Comparison of ENCODE assay signal across 8 cellular contexts in genomic region chr5:110727025-110727314, GRCh38. TPM values are rescaled to one million over a fixed set of nuclear protein-coding genes. Genes with fewer than 3 reads are reported as not detected.
DNase-seq lines count a peak whose midpoint lies in the region; ATAC-seq, FAIRE-seq and TF ChIP-seq lines count a peak whose summit lies in the region.

No MANE protein-coding gene starts in this region.

- intact Hi-C loops in kidney (cut with DNase I) = no loop called here

- H3K9ac ChIP-seq in kidney (ENCODE audit: low read length in 2 of 2) = no peak overlapping the region

- H3K27ac ChIP-seq in C4-2B (no peak overlapping the region), kidney (ENCODE audit: low read depth in 2 of 2, low read length in 2 of 2) (no peak overlapping the region), temporal lobe (ENCODE audit: low read depth, low read length) (peak overlapping the region; percentile 38)

- peak overlapping the region; percentile 51 to 93 for H3K4me3 ChIP-seq in kidney (ENCODE audit: low read length in 2 of 2)

- ATAC-seq in GM19467 (IDR thresholded peaks at IDR 0.05; ENCODE audit: unreplicated experiment) (peak; percentile 35), HG03558 (IDR thresholded peaks at IDR 0.05; ENCODE audit: extremely low read depth, unreplicated experiment) (peak; percentile 28)

- no peaks in the 10 kb centered on the region for H3K36me3 ChIP-seq in kidney (ENCODE audit: control insufficient read depth in 1 of 2, insufficient read depth in 2 of 2, low read length in 2 of 2)

- no peak for FAIRE-seq in kidney (lab: Jason Lieb, UNC)

- H3K4me1 ChIP-seq in kidney (ENCODE audit: control insufficient read depth in 1 of 2, insufficient read depth in 1 of 2, low read depth in 1 of 2, low read length in 2 of 2) = no peaks in the 10 kb centered on the region

- peak; percentile 64 for TF ChIP-seq CTCF in C4-2B (conservative IDR thresholded peaks at IDR 0.05)
- no peak for TF ChIP-seq CTCF in kidney (IDR thresholded peaks at IDR 0.05; ENCODE audit: borderline replicate concordance, extremely low read depth, insufficient read depth)

- peak; percentile 7 for DNase-seq in amniotic epithelial cell (ENCODE audit: low read depth)
- DNase-seq in kidney = no peak
- DNase-seq in DMS79 treated with DMSO at 0.1 percent for 48 hours (lab: John Stamatoyannopoulos, UW) = no peak
- no peak for DNase-seq in activated CD8-positive, alpha-beta memory T cell treated with anti-CD3 and anti-CD28 coated beads for 24 hours

- no peaks in the 10 kb centered on the region for H3K9me3 ChIP-seq in kidney (ENCODE audit: control insufficient read depth in 1 of 2, low read length in 2 of 2)

RNA-seq across cellular contexts. Expression of gene TMEM232, which starts 0.5 kb away (rescaled TPM):
- 11.3 TPM for total RNA-seq in kidney
- polyA plus RNA-seq in kidney (ENCODE audit: insufficient read depth, low read depth, low replicate concordance) = 4.8 TPM
- 11.8 TPM for total RNA-seq in temporal lobe

RNA-seq across cellular contexts. Expression of gene SLC25A46, which starts 11.8 kb away (rescaled TPM):
- total RNA-seq in kidney (39.4 TPM), temporal lobe (115 TPM)
- polyA plus RNA-seq in kidney (ENCODE audit: insufficient read depth, low read depth, low replicate concordance) = 20.3 TPM
